Comparison of ENCODE assay signal across 19 cellular contexts in the genomic region with DNA sequence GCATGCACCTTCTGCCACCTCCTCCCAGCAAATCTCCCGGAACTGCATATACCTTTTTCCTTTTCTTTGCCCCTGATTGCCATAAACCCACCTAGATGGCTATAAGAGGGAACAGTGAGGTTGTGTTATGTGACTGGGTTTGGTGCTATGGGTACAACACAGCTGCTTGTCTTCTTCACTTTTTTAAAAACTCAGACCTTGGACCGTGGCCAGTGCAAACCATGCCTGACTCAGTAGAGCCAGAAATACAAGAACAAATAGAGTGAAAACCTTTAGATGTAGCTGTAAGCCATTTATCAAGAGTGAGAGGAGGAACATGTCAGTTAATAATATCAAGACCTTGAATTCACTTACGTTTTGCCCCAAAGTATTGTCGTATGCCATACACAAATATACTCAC.
DNase-seq lines count a peak whose midpoint lies in the region; ATAC-seq and TF ChIP-seq lines count a peak whose summit lies in the region.
"Had no signal": no experiment of that assay in that cellular context is flagged by ENCODE, and none has a peak within 500 bp of the region (broad histone marks: within the 10 kb centered on the region; RNA-seq: fewer than 3 reads in every experiment).

No MANE protein-coding gene starts in this region.

- POLR2A ChIA-PET in activated CD4-positive, alpha-beta memory T cell treated with anti-CD3 and anti-CD28 coated beads for 36 hours (lab: Charles Lee), result no interaction called here

- H3K4me3 ChIP-seq in body of pancreas, result no peak overlapping the region
- no peak overlapping the region for H3K4me3 ChIP-seq in left lung
- H3K4me3 ChIP-seq in tibial artery, result no peak overlapping the region
- H3K4me3 ChIP-seq: Peyer's patch had no signal

- H3K4me3 Mint-ChIP-seq in activated CD4-positive, alpha-beta memory T cell treated with anti-CD3 and anti-CD28 coated beads for 36 hours, result no peak overlapping the region
- H3K4me3 Mint-ChIP-seq: CD4-positive, CD25-positive, alpha-beta regulatory T cell had no signal

- H3K9me3 Mint-ChIP-seq in activated CD4-positive, alpha-beta memory T cell treated with anti-CD3 and anti-CD28 coated beads for 36 hours, result no peaks in the 10 kb centered on the region
- H3K9me3 Mint-ChIP-seq: CD4-positive, CD25-positive, alpha-beta regulatory T cell had no signal

- H3K4me1 Mint-ChIP-seq in activated CD4-positive, alpha-beta memory T cell treated with anti-CD3 and anti-CD28 coated beads for 36 hours (ENCODE audit: low read depth), result no peaks in the 10 kb centered on the region
- H3K4me1 Mint-ChIP-seq: CD4-positive, CD25-positive, alpha-beta regulatory T cell had no signal

- H3K36me3 ChIP-seq in body of pancreas (replicated peaks in 1 of 2; ENCODE audit: insufficient read depth in 1 of 2, low read depth in 2 of 2) (no peaks in the 10 kb centered on the region), left lung (no peaks in the 10 kb centered on the region), tibial artery (no peaks in the 10 kb centered on the region)
- H3K36me3 ChIP-seq: BE2C, Peyer's patch had no signal

- TF ChIP-seq POLR2A in body of pancreas (IDR thresholded peaks at IDR 0.05), result no peak

- H3K27me3 ChIP-seq in body of pancreas, result no peaks in the 10 kb centered on the region
- no peaks in the 10 kb centered on the region for H3K27me3 ChIP-seq in left lung
- H3K27me3 ChIP-seq in tibial artery, result no peaks in the 10 kb centered on the region
- H3K27me3 ChIP-seq: BE2C, Peyer's patch had no signal

- no peaks in the 10 kb centered on the region for H3K9me3 ChIP-seq in body of pancreas
- no peaks in the 10 kb centered on the region for H3K9me3 ChIP-seq in left lung
- H3K9me3 ChIP-seq in tibial artery, result no peaks in the 10 kb centered on the region
- H3K9me3 ChIP-seq: BE2C, Peyer's patch had no signal

- ATAC-seq in body of pancreas, result peak; percentile 57
- ATAC-seq in left lung, result peak; percentile 31
- no peak for ATAC-seq in GM19328 (IDR thresholded peaks at IDR 0.05; ENCODE audit: unreplicated experiment)
- ATAC-seq in GM18511 (IDR thresholded peaks at IDR 0.05; ENCODE audit: unreplicated experiment), result no peak

- WGBS in body of pancreas, 2 donors, result 21 to 36% methylated on average over 4 of the region's 4 CpGs

- H3K27ac ChIP-seq in body of pancreas, result peak overlapping the region; percentile 20 to 72 (median 72)
- no peak overlapping the region for H3K27ac ChIP-seq in left lung
- peak overlapping the region; percentile 58 to 67 for H3K27ac ChIP-seq in tibial artery
- H3K27ac ChIP-seq: Peyer's patch had no signal

- H3K36me3 Mint-ChIP-seq in activated CD4-positive, alpha-beta memory T cell treated with anti-CD3 and anti-CD28 coated beads for 36 hours, result no peaks in the 10 kb centered on the region
- H3K36me3 Mint-ChIP-seq: CD4-positive, CD25-positive, alpha-beta regulatory T cell had no signal

- no peak overlapping the region for H3K27ac Mint-ChIP-seq in activated CD4-positive, alpha-beta memory T cell treated with anti-CD3 and anti-CD28 coated beads for 36 hours
- H3K27ac Mint-ChIP-seq: CD4-positive, CD25-positive, alpha-beta regulatory T cell had no signal

- H3K4me1 ChIP-seq in body of pancreas (peaks cover 51% of the 10 kb centered on the region), left lung (no peaks in the 10 kb centered on the region), tibial artery (peaks cover 0 to 64% (median 32%) of the 10 kb centered on the region in 4 donors)
- H3K4me1 ChIP-seq: BE2C, Peyer's patch had no signal

- CTCF ChIA-PET in activated CD4-positive, alpha-beta memory T cell treated with anti-CD3 and anti-CD28 coated beads for 36 hours (lab: Charles Lee), result no interaction called here

- peak; percentile 18 for DNase-seq in DMS79 treated with DMSO at 0.1 percent for 48 hours (lab: John Stamatoyannopoulos, UW)
- DNase-seq in DMS79 (lab: John Stamatoyannopoulos, UW), result no peak
- DNase-seq in body of pancreas, result peak; percentile 72 to 84 (median 82)
- no peak for DNase-seq in left lung
- peak in 1 of 2 donors; percentile 68 for DNase-seq in tibial artery
- no peak for DNase-seq in activated CD4-positive, alpha-beta memory T cell treated with anti-CD3 and anti-CD28 coated beads for 36 hours
- DNase-seq: 8988T; BE2C; CD4-positive, CD25-positive, alpha-beta regulatory T cell; COR-L47; DMS153; KBM-7; NCI-H1105 treated with DMSO at 0.1 percent for 48 hours; NCI-H1694; NCI-H2081 treated with DMSO at 0.1 percent for 48 hours; NCI-H524 treated with DMSO at 0.1 percent for 48 hours; Peyer's patch had no signal

- TF ChIP-seq CTCF in body of pancreas (IDR thresholded peaks at IDR 0.05), result no peak
- TF ChIP-seq CTCF in left lung (IDR thresholded peaks at IDR 0.05), result no peak
- no peak for TF ChIP-seq CTCF in tibial artery (IDR thresholded peaks at IDR 0.05)

- no peaks in the 10 kb centered on the region for H3K27me3 Mint-ChIP-seq in activated CD4-positive, alpha-beta memory T cell treated with anti-CD3 and anti-CD28 coated beads for 36 hours

- intact Hi-C loops in body of pancreas (cut with DNase I) (no loop called here), left lung (cut with DNase I) (no loop called here), tibial artery (cut with DNase I; ENCODE audit: low total_unique reads) (no loop called here)
- intact Hi-C loops in activated CD4-positive, alpha-beta memory T cell treated with anti-CD3 and anti-CD28 coated beads for 36 hours (cut with micrococcal nuclease), result no loop called here

Comparison
In these comparisons a context has a peak if more than half of its experiments do, and no peak if none do; other contexts are left out.
1. DNase-seq: peak in DMS79 treated with DMSO at 0.1 percent for 48 hours (single experiment) and body of pancreas (4 of 4); none in DMS79 (single experiment), left lung (0 of 2) and activated CD4-positive, alpha-beta memory T cell treated with anti-CD3 and anti-CD28 coated beads for 36 hours (single experiment).
2. ATAC-seq: peak in body of pancreas (single experiment) and left lung (single experiment); none in GM19328 (single experiment) and GM18511 (single experiment).
3. H3K27ac ChIP-seq: peak in body of pancreas (4 of 4) and tibial artery (2 of 2); none in left lung (0 of 2).